Comparison of ENCODE assay signal across 8 cellular contexts in the genomic region with DNA sequence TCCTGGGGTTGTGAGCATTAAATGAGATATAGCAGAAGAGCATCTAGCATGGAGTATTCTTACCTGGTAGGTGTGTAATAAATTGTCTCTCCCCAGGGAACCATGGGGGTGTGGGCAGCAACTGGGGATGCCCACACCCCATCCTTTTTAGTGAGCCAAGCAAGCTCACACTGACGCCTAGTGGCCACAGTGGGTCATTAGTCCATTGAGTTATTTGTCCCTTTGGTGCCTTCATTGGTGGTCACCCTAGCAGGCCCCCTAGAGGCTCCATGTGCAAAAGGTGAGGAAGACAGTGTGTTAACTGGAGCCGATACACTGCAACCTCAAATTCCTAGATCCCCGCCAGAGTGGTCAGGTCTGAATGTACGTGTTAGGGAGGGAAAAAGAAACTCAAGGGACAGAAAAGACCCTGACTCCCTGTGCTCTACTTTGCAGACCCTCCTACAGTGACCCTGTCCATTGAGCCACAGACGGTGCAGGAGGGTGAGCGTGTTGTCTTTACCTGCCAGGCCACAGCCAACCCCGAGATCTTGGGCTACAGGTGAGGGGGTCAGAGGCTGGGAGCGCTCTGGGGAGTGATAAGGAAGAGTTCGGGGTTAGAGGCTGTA.
DNase-seq lines count a peak whose midpoint lies in the region; ATAC-seq and TF ChIP-seq lines count a peak whose summit lies in the region.

No MANE protein-coding gene starts in this region.

- H3K9me3 ChIP-seq in prostate gland, result no peaks in the 10 kb centered on the region

- peaks cover 16% of the 10 kb centered on the region for H3K36me3 Mint-ChIP-seq in Calu3 (ENCODE audit: insufficient read depth, unreplicated experiment)
- no peaks in the 10 kb centered on the region for H3K36me3 Mint-ChIP-seq in activated CD4-positive, alpha-beta T cell treated with anti-CD3 and anti-CD28 coated beads, Interleukin-2, amount 10 ng/mL, durations not matched to agents 7 days and 5 days (ENCODE audit: low read depth)

- no peak overlapping the region for H3K27ac Mint-ChIP-seq in Calu3 (ENCODE audit: unreplicated experiment)
- no peak overlapping the region for H3K27ac Mint-ChIP-seq in activated CD4-positive, alpha-beta T cell treated with anti-CD3 and anti-CD28 coated beads, Interleukin-2, amount 10 ng/mL, durations not matched to agents 7 days and 5 days

- H3K4me1 ChIP-seq in prostate gland (replicated peaks), result no peaks in the 10 kb centered on the region

- CTCF ChIA-PET in Calu3 (lab: Charles Lee), result interaction anchor here (0.5 to 2.4 kb wide), 11 partner anchors 9 to 210 kb away, joined by 3 to 34 read pairs (median 4); a partner anchor contains a TSS
- CTCF ChIA-PET in activated CD4-positive, alpha-beta T cell treated with anti-CD3 and anti-CD28 coated beads, Interleukin-2, amount 10 ng/mL, durations not matched to agents 7 days and 5 days (lab: Charles Lee), result interaction anchor here (1.0 kb wide), 1 partner anchor 125 kb away, joined by 3 read pairs; no protein-coding TSS in a partner anchor

- BruUV-seq in Calu3 (replicated peaks; lab: Mats Ljungman, UMichigan), result no TSS peak

- no peaks in the 10 kb centered on the region for H3K9me3 Mint-ChIP-seq in Calu3 (ENCODE audit: low read depth, unreplicated experiment)
- H3K9me3 Mint-ChIP-seq in activated CD4-positive, alpha-beta T cell treated with anti-CD3 and anti-CD28 coated beads, Interleukin-2, amount 10 ng/mL, durations not matched to agents 7 days and 5 days, result no peaks in the 10 kb centered on the region

- TF ChIP-seq POLR2A in prostate gland (IDR thresholded peaks at IDR 0.05), result no peak

- H3K4me1 Mint-ChIP-seq in Calu3 (ENCODE audit: low read depth, unreplicated experiment), result no peaks in the 10 kb centered on the region
- H3K4me1 Mint-ChIP-seq in activated CD4-positive, alpha-beta T cell treated with anti-CD3 and anti-CD28 coated beads, Interleukin-2, amount 10 ng/mL, durations not matched to agents 7 days and 5 days, result no peaks in the 10 kb centered on the region

- intact Hi-C loops in Calu3 (cut with micrococcal nuclease; ENCODE audit: unreplicated experiment) (loop anchor here (1.0 kb wide), 2 partner anchors 95 to 118 kb away; no protein-coding TSS in a partner anchor), prostate gland (cut with DNase I) (loop anchor here (1.0 to 5.0 kb wide), 2 partner anchors 50 to 95 kb away; no protein-coding TSS in a partner anchor)

- no peaks in the 10 kb centered on the region for H3K27me3 Mint-ChIP-seq in Calu3 (ENCODE audit: unreplicated experiment)
- no peaks in the 10 kb centered on the region for H3K27me3 Mint-ChIP-seq in activated CD4-positive, alpha-beta T cell treated with anti-CD3 and anti-CD28 coated beads, Interleukin-2, amount 10 ng/mL, durations not matched to agents 7 days and 5 days

- TF ChIP-seq CTCF in Calu3 (IDR thresholded peaks at IDR 0.05; ENCODE audit: unreplicated experiment) (peak; percentile 98), prostate gland (IDR thresholded peaks at IDR 0.05) (peak; percentile 40 to 75 (median 68))

- POLR2A ChIA-PET in activated CD4-positive, alpha-beta T cell treated with anti-CD3 and anti-CD28 coated beads, Interleukin-2, amount 10 ng/mL, durations not matched to agents 7 days and 5 days (lab: Charles Lee), result no interaction called here

- peak; percentile 72 for ATAC-seq in GM19397 (IDR thresholded peaks at IDR 0.05; ENCODE audit: unreplicated experiment)
- no peak for ATAC-seq in GM18520 (IDR thresholded peaks at IDR 0.05; ENCODE audit: unreplicated experiment)

- H3K4me3 ChIP-seq in prostate gland, result no peak overlapping the region

- 60% methylated on average over 9 of the region's 9 CpGs for WGBS in prostate gland

- peaks cover 0 to 6% of the 10 kb centered on the region in 2 donors for H3K36me3 ChIP-seq in prostate gland

- H3K4me3 Mint-ChIP-seq in Calu3 (ENCODE audit: low read depth, unreplicated experiment), result no peak overlapping the region
- H3K4me3 Mint-ChIP-seq in activated CD4-positive, alpha-beta T cell treated with anti-CD3 and anti-CD28 coated beads, Interleukin-2, amount 10 ng/mL, durations not matched to agents 7 days and 5 days, result no peak overlapping the region

- DNase-seq in Calu3, result peak; percentile 79
- peak; percentile 71 for DNase-seq in NCI-H1694 (lab: John Stamatoyannopoulos, UW)
- DNase-seq in activated CD4-positive, alpha-beta T cell treated with anti-CD3 and anti-CD28 coated beads, Interleukin-2, amount 10 ng/mL, durations not matched to agents 7 days and 5 days, result peak; percentile 29
- DNase-seq in glomerular endothelial cell (ENCODE audit: extremely low read depth, low read depth, low spot score), result peak; percentile 54
- peak; percentile 37 for DNase-seq in prostate gland (ENCODE audit: low spot score)
- DNase-seq in NCI-H2171 treated with DMSO at 0.1 percent for 48 hours (lab: John Stamatoyannopoulos, UW), result no peak

- no peak overlapping the region for H3K27ac ChIP-seq in prostate gland

- no peaks in the 10 kb centered on the region for H3K27me3 ChIP-seq in prostate gland (replicated peaks; ENCODE audit: insufficient read depth)
